In the genomic region with DNA sequence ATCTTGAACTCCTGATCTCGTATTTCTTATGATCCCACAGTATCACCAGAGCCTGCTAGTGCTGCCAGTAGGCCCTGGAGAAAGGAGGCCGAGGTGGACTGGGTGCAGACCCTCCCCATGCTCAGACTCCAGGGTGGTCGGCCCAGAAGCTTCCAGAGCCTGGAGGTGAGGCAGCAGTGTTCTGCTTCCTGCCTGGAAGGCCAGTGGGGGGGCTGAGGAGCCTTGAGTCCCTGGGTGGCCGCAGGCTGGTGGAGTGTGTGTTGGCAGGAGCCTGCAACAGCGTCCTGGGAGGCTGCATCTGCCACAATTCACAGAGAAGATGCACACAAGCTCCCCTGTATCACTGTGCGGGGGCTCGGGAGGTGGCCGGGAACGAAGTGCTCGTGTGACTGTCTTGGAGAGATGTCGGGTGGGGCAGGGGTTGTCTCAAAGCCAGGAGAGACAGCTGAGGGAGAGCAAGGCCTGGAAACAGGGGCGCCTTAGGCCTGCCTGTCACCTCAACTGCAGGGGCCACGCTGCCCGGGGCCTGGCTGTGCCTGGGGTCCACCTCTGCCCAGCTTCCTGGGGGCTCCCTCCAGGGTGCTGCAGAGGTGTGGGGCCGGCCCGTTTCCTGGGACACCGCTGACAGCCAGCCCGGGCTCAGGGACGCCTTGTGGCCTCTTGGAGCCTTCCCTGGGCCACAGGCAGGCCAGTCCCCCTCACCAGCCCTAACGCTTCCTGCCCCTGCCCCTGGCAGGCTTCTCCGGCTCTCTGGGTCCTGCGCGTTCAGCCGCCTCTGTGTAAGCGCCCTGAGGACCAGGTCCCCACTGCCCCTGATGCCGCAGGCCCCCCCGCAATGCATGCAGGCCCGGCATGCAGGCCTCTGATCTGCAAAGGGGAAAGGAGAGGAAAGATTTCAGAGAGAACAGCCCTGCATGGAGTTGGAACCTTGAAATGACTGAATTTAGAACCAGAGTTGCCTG, we compare ENCODE assay signal across 1 cellular context.
TF ChIP-seq lines count a peak whose summit lies in the region.

No MANE protein-coding gene starts in this region.

TF ChIP-seq in H1, 55 proteins besides CTCF, POLR2A, EP300 and RAD21:
- no peak for TF ChIP-seq SIRT6 (IDR thresholded peaks at IDR 0.05; ENCODE audit: low read length)
- TF ChIP-seq RFX5 (IDR thresholded peaks at IDR 0.05; ENCODE audit: borderline replicate concordance, low read depth, low read length): no peak
- TF ChIP-seq, protein P1, sequence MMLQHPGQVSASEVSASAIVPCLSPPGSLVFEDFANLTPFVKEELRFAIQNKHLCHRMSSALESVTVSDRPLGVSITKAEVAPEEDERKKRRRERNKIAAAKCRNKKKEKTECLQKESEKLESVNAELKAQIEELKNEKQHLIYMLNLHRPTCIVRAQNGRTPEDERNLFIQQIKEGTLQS (IDR thresholded peaks at IDR 0.05; ENCODE audit: insufficient read depth, low read depth, low read length): no peak
- TF ChIP-seq, protein P2, sequence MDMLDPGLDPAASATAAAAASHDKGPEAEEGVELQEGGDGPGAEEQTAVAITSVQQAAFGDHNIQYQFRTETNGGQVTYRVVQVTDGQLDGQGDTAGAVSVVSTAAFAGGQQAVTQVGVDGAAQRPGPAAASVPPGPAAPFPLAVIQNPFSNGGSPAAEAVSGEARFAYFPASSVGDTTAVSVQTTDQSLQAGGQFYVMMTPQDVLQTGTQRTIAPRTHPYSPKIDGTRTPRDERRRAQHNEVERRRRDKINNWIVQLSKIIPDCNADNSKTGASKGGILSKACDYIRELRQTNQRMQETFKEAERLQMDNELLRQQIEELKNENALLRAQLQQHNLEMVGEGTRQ (IDR thresholded peaks at IDR 0.05; ENCODE audit: low read length): no peak
- TF ChIP-seq BACH1 (IDR thresholded peaks at IDR 0.05; ENCODE audit: low read length): no peak
